Comparison of ENCODE assay signal across 11 cellular contexts in the genomic region with DNA sequence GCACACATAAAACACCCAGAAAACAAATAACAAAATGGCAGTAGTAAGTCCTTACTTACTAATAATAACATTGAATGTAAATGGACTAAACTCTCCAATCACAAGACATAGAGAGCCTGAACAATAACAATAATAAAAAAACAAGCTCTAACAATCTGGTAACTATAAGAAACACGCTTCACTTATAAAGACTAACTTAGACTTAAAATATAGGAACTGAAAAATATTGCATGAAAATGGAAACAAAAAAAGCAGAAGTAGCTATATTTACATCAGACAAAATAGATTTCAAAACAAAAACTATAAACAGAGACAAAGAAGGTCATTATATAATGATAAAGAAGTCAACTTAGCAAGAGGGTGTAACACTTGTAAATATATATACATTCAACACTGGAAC.
DNase-seq lines count a peak whose midpoint lies in the region; ATAC-seq and TF ChIP-seq lines count a peak whose summit lies in the region.
"Had no signal": no experiment of that assay in that cellular context is flagged by ENCODE, and none has a peak within 500 bp of the region (broad histone marks: within the 10 kb centered on the region; RNA-seq: fewer than 3 reads in every experiment).

No MANE protein-coding gene starts in this region.

- peaks cover 0 to 27% (median 0%) of the 10 kb centered on the region in 4 donors for H3K4me1 Mint-ChIP-seq in naive thymus-derived CD8-positive, alpha-beta T cell
- H3K4me1 Mint-ChIP-seq: activated naive CD8-positive, alpha-beta T cell treated with anti-CD3 and anti-CD28 coated beads for 36 hours had no signal

- H3K4me1 ChIP-seq in esophagus squamous epithelium, result no peaks in the 10 kb centered on the region

- DNase-seq in SKM-1 (lab: John Stamatoyannopoulos, UW; ENCODE audit: unreplicated experiment), result peak; percentile 56
- no peak for DNase-seq in esophagus squamous epithelium (lab: John Stamatoyannopoulos, UW)
- DNase-seq in activated naive CD4-positive, alpha-beta T cell treated with Interleukin-2 at 50 U/mL for 16 hours, result no peak
- DNase-seq in activated CD4-positive, CD25-positive, alpha-beta regulatory T cell (lab: John Stamatoyannopoulos, UW), result no peak
- DNase-seq in naive thymus-derived CD8-positive, alpha-beta T cell, result no peak
- DNase-seq: activated naive CD8-positive, alpha-beta T cell treated with anti-CD3 and anti-CD28 coated beads for 36 hours; COR-L47; NCI-H2029 had no signal

- no peaks in the 10 kb centered on the region for H3K36me3 ChIP-seq in esophagus squamous epithelium

- H3K4me3 Mint-ChIP-seq in naive thymus-derived CD8-positive, alpha-beta T cell, result no peak overlapping the region
- H3K4me3 Mint-ChIP-seq: activated naive CD8-positive, alpha-beta T cell treated with anti-CD3 and anti-CD28 coated beads for 36 hours had no signal

- H3K9me3 Mint-ChIP-seq in naive thymus-derived CD8-positive, alpha-beta T cell, result peaks cover 0 to 17% (median 6%) of the 10 kb centered on the region in 9 donors

- no peak overlapping the region for H3K27ac ChIP-seq in esophagus squamous epithelium

- POLR2A ChIA-PET in naive thymus-derived CD8-positive, alpha-beta T cell (lab: Charles Lee), result no interaction called here

- intact Hi-C loops in esophagus squamous epithelium (cut with DNase I), result no loop called here

- H3K4me3 ChIP-seq in esophagus squamous epithelium, result no peak overlapping the region

- peaks cover 0 to 28% (median 3%) of the 10 kb centered on the region in 5 donors for H3K27me3 Mint-ChIP-seq in naive thymus-derived CD8-positive, alpha-beta T cell

- peak overlapping the region in 1 of 10 donors; percentile 2 for H3K27ac Mint-ChIP-seq in naive thymus-derived CD8-positive, alpha-beta T cell
- H3K27ac Mint-ChIP-seq: activated naive CD8-positive, alpha-beta T cell treated with anti-CD3 and anti-CD28 coated beads for 36 hours had no signal

- TF ChIP-seq CTCF in esophagus squamous epithelium (IDR thresholded peaks at IDR 0.05), result no peak

- H3K27me3 ChIP-seq in esophagus squamous epithelium, result no peaks in the 10 kb centered on the region

- WGBS in esophagus squamous epithelium, 2 donors, result 63 to 85% methylated on average over 1 of the region's 1 CpG

- TF ChIP-seq POLR2A in esophagus squamous epithelium (IDR thresholded peaks at IDR 0.05), result no peak

- peak; percentile 76 for ATAC-seq in GM18499 (IDR thresholded peaks at IDR 0.05; ENCODE audit: insufficient read depth, unreplicated experiment)
- peak; percentile 84 for ATAC-seq in GM21526 (IDR thresholded peaks at IDR 0.05; ENCODE audit: low FRiP score, unreplicated experiment)
- peak; percentile 91 for ATAC-seq in HG03175 (IDR thresholded peaks at IDR 0.05; ENCODE audit: unreplicated experiment)
- no peak for ATAC-seq in naive thymus-derived CD8-positive, alpha-beta T cell

- H3K36me3 Mint-ChIP-seq in naive thymus-derived CD8-positive, alpha-beta T cell, result peaks cover 0 to 3% (median 0%) of the 10 kb centered on the region in 3 donors
- H3K36me3 Mint-ChIP-seq: activated naive CD8-positive, alpha-beta T cell treated with anti-CD3 and anti-CD28 coated beads for 36 hours had no signal

- no peaks in the 10 kb centered on the region for H3K9me3 ChIP-seq in esophagus squamous epithelium

Comparison
In these comparisons a context has a peak if more than half of its experiments do, and no peak if none do; other contexts are left out.
1. ATAC-seq: peak in GM18499 (single experiment), GM21526 (single experiment) and HG03175 (single experiment); none in naive thymus-derived CD8-positive, alpha-beta T cell (0 of 2).